8 cellular contexts compared by ENCODE assay signal in the genomic region with DNA sequence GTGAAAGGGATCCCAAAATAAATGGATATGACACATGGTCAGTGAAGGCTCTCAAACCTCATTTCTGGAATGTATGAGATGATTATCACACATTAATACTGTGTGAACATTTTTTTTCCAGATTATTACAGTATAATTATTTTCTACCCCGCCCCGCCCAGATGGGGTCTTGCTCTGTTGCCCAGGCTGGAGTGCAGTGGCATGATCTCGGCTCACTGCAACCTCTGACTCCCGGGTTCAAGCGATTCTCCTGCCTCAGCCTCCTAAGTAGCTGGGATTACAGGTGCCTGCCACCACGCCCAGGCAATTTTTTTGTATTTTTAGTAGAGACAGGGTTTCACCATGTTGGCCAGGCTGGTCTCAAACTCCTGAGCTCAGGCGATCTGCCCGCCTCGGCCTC. TPM values are rescaled to one million over a fixed set of nuclear protein-coding genes. Genes with fewer than 3 reads are reported as not detected.
DNase-seq lines count a peak whose midpoint lies in the region; ATAC-seq and TF ChIP-seq lines count a peak whose summit lies in the region.
"Not testable (repeated sequence)": the region's sequence is repeated elsewhere in the genome, so short reads cannot be mapped to it uniquely, and the experiment has no call there.

No MANE protein-coding gene starts in this region.

- peaks cover 33 to 55% of the 10 kb centered on the region in 2 donors for H3K36me3 Mint-ChIP-seq in CD4-positive, alpha-beta memory T cell
- H3K36me3 Mint-ChIP-seq in activated CD4-positive, alpha-beta T cell treated with anti-CD3 and anti-CD28 coated beads, Interleukin-2, amount 10 ng/mL, durations not matched to agents 24 days and 14 days (ENCODE audit: low read depth), result peaks cover 59% of the 10 kb centered on the region
- H3K36me3 Mint-ChIP-seq in activated naive CD4-positive, alpha-beta T cell treated with anti-CD3 and anti-CD28 coated beads, Interleukin-2, amount 10 ng/mL, durations not matched to agents 7 days and 5 days, result peaks cover 45% of the 10 kb centered on the region
- H3K36me3 Mint-ChIP-seq in naive B cell (peaks cover 9 to 11% of the 10 kb centered on the region in 2 donors), type B pancreatic cell (peaks cover 34% of the 10 kb centered on the region)

- H3K9me3 ChIP-seq in CD4-positive, alpha-beta memory T cell (ENCODE audit: control insufficient read depth in 1 of 2, low read length in 2 of 2); PC-9 (ENCODE audit: insufficient read depth, low read depth); psoas muscle: not testable (repeated sequence)

- 93 to 96% (median 94%) methylated on average over 9 of the region's 9 CpGs for WGBS in psoas muscle, 3 donors

- H3K4me2 ChIP-seq in PC-9, result peak overlapping the region; percentile 79; the same call in 1 of the 2 replicates

- H3K4me1 ChIP-seq in CD4-positive, alpha-beta memory T cell (ENCODE audit: insufficient read depth, low read length), result peaks cover 36% of the 10 kb centered on the region
- H3K4me1 ChIP-seq in PC-9 (replicated peaks; ENCODE audit: insufficient read depth) (peaks cover 26% of the 10 kb centered on the region), psoas muscle (peaks cover 25% of the 10 kb centered on the region)

- H3K4me3 Mint-ChIP-seq in CD4-positive, alpha-beta memory T cell, result peak overlapping the region in 4 of 8 donors; percentile 41 to 65 (median 48)
- peak overlapping the region; percentile 26 for H3K4me3 Mint-ChIP-seq in activated CD4-positive, alpha-beta T cell treated with anti-CD3 and anti-CD28 coated beads, Interleukin-2, amount 10 ng/mL, durations not matched to agents 24 days and 14 days
- peak overlapping the region; percentile 46 for H3K4me3 Mint-ChIP-seq in activated naive CD4-positive, alpha-beta T cell treated with anti-CD3 and anti-CD28 coated beads, Interleukin-2, amount 10 ng/mL, durations not matched to agents 7 days and 5 days
- H3K4me3 Mint-ChIP-seq in naive B cell, result peak overlapping the region in 6 of 8 donors; percentile 24 to 77 (median 56)
- H3K4me3 Mint-ChIP-seq in type B pancreatic cell, result peak overlapping the region; percentile 51

- not testable (repeated sequence) for H2AFZ ChIP-seq in PC-9

- POLR2A ChIA-PET in CD4-positive, alpha-beta memory T cell (lab: Charles Lee; ENCODE audit: partially characterized antibody), result interaction anchor here (4.3 to 14.9 kb wide), 3 partner anchors 12 to 120 kb away, joined by 34 to 219 read pairs (median 45); partner anchors contain the start of gene COG3
- POLR2A ChIA-PET in PC-9 (lab: Charles Lee; ENCODE audit: unreplicated experiment), result interaction anchor here (0.6 kb wide), 1 partner anchor 74 kb away, joined by 3 read pairs; no protein-coding TSS in a partner anchor

- CTCF ChIA-PET in CD4-positive, alpha-beta memory T cell (lab: Charles Lee; ENCODE audit: partially characterized antibody), result interaction anchor here (2.0 kb wide), 1 partner anchor 15 kb away, joined by 5 read pairs; no protein-coding TSS in a partner anchor
- CTCF ChIA-PET in PC-9 (lab: Charles Lee); activated naive CD4-positive, alpha-beta T cell treated with anti-CD3 and anti-CD28 coated beads, Interleukin-2, amount 10 ng/mL, durations not matched to agents 7 days and 5 days (lab: Charles Lee): not testable (repeated sequence)

- intact Hi-C loops in CD4-positive, alpha-beta memory T cell (cut with micrococcal nuclease), result loop anchor here (5.0 kb wide), 1 partner anchor 954 kb away; no protein-coding TSS in a partner anchor
- intact Hi-C loops in PC-9 (cut with micrococcal nuclease; ENCODE audit: unreplicated experiment); psoas muscle (cut with DNase I): not testable (repeated sequence)
- intact Hi-C loops in activated CD4-positive, alpha-beta T cell treated with anti-CD3 and anti-CD28 coated beads, Interleukin-2, amount 10 ng/mL, durations not matched to agents 24 days and 14 days (cut with micrococcal nuclease), result loop anchor here (5.0 to 10.0 kb wide), 2 partner anchors 839 to 1212 kb away; partner anchors contain the start of genes LCP1 and LRCH1

- H3K4me1 Mint-ChIP-seq in CD4-positive, alpha-beta memory T cell, result peaks cover 25 to 53% (median 36%) of the 10 kb centered on the region in 4 donors
- H3K4me1 Mint-ChIP-seq in activated CD4-positive, alpha-beta T cell treated with anti-CD3 and anti-CD28 coated beads, Interleukin-2, amount 10 ng/mL, durations not matched to agents 24 days and 14 days, result peaks cover 29% of the 10 kb centered on the region
- H3K4me1 Mint-ChIP-seq in activated naive CD4-positive, alpha-beta T cell treated with anti-CD3 and anti-CD28 coated beads, Interleukin-2, amount 10 ng/mL, durations not matched to agents 7 days and 5 days, result peaks cover 50% of the 10 kb centered on the region
- peaks cover 19 to 45% (median 42%) of the 10 kb centered on the region in 3 donors for H3K4me1 Mint-ChIP-seq in naive B cell
- peaks cover 22% of the 10 kb centered on the region for H3K4me1 Mint-ChIP-seq in type B pancreatic cell (ENCODE audit: unreplicated experiment)

- H3F3A ChIP-seq in PC-9 (ENCODE audit: insufficient read depth, low read depth), result peaks cover 48% of the 10 kb centered on the region

- BruUV-seq in PC-9 (replicated peaks; lab: Mats Ljungman, UMichigan), result not testable (repeated sequence)

- TF ChIP-seq CTCF in PC-9 (conservative IDR thresholded peaks at IDR 0.05); coronary artery (IDR thresholded peaks at IDR 0.05); psoas muscle (IDR thresholded peaks at IDR 0.05); type B pancreatic cell (conservative IDR thresholded peaks at IDR 0.05): not testable (repeated sequence)

- H3K9me2 ChIP-seq in PC-9 (ENCODE audit: insufficient read depth), result not testable (repeated sequence)

- not testable (repeated sequence) for H3K27me3 ChIP-seq in CD4-positive, alpha-beta memory T cell (ENCODE audit: insufficient read depth, low read length); PC-9 (ENCODE audit: insufficient read depth, low read depth); psoas muscle (ENCODE audit: insufficient read depth in 3 of 3, low read length in 2 of 3)

- not testable (repeated sequence) for DNase-seq in CD4-positive, alpha-beta memory T cell; PC-9; activated CD4-positive, alpha-beta T cell treated with anti-CD3 and anti-CD28 coated beads, Interleukin-2, amount 10 ng/mL, durations not matched to agents 24 days and 14 days; activated naive CD4-positive, alpha-beta T cell treated with anti-CD3 and anti-CD28 coated beads, Interleukin-2, amount 10 ng/mL, durations not matched to agents 7 days and 5 days; coronary artery (ENCODE audit: low spot score); naive B cell; psoas muscle; type B pancreatic cell (ENCODE audit: extremely low spot score, unreplicated experiment)

- H3K27ac ChIP-seq in CD4-positive, alpha-beta memory T cell (ENCODE audit: low read depth, low read length); PC-9: not testable (repeated sequence)
- H3K27ac ChIP-seq in coronary artery, result peak overlapping the region; percentile 99 to 100
- H3K27ac ChIP-seq in psoas muscle, result peak overlapping the region; percentile 98

- peak overlapping the region in 4 of 7 donors; percentile 35 to 100 (median 51) for H3K27ac Mint-ChIP-seq in CD4-positive, alpha-beta memory T cell
- H3K27ac Mint-ChIP-seq in activated CD4-positive, alpha-beta T cell treated with anti-CD3 and anti-CD28 coated beads, Interleukin-2, amount 10 ng/mL, durations not matched to agents 24 days and 14 days; activated naive CD4-positive, alpha-beta T cell treated with anti-CD3 and anti-CD28 coated beads, Interleukin-2, amount 10 ng/mL, durations not matched to agents 7 days and 5 days; type B pancreatic cell: not testable (repeated sequence)
- peak overlapping the region in 2 of 6 donors; percentile 4 to 85 for H3K27ac Mint-ChIP-seq in naive B cell

- H4K20me1 ChIP-seq in PC-9 (ENCODE audit: insufficient read depth), result peaks cover 23% of the 10 kb centered on the region

- not testable (repeated sequence) for H3K27me3 Mint-ChIP-seq in CD4-positive, alpha-beta memory T cell; activated CD4-positive, alpha-beta T cell treated with anti-CD3 and anti-CD28 coated beads, Interleukin-2, amount 10 ng/mL, durations not matched to agents 24 days and 14 days; activated naive CD4-positive, alpha-beta T cell treated with anti-CD3 and anti-CD28 coated beads, Interleukin-2, amount 10 ng/mL, durations not matched to agents 7 days and 5 days; naive B cell; type B pancreatic cell

- peaks cover 52% of the 10 kb centered on the region for H3K79me2 ChIP-seq in PC-9 (ENCODE audit: low read depth)

- not testable (repeated sequence) for H3K4me3 ChIP-seq in CD4-positive, alpha-beta memory T cell (ENCODE audit: low read length in 2 of 2); PC-9; coronary artery; psoas muscle

- H3K9me3 Mint-ChIP-seq in CD4-positive, alpha-beta memory T cell; activated CD4-positive, alpha-beta T cell treated with anti-CD3 and anti-CD28 coated beads, Interleukin-2, amount 10 ng/mL, durations not matched to agents 24 days and 14 days; activated naive CD4-positive, alpha-beta T cell treated with anti-CD3 and anti-CD28 coated beads, Interleukin-2, amount 10 ng/mL, durations not matched to agents 7 days and 5 days; naive B cell; type B pancreatic cell: not testable (repeated sequence)

- not testable (repeated sequence) for ATAC-seq in naive B cell (ENCODE audit: low read depth in 2 of 2); psoas muscle

- peaks cover 22% of the 10 kb centered on the region for H3K36me3 ChIP-seq in CD4-positive, alpha-beta memory T cell (ENCODE audit: insufficient read depth, low read length)
- peaks cover 25% of the 10 kb centered on the region for H3K36me3 ChIP-seq in PC-9 (ENCODE audit: low read depth)
- H3K36me3 ChIP-seq in psoas muscle (ENCODE audit: insufficient read depth in 1 of 2, low read depth in 1 of 2), result peaks cover 5 to 63% of the 10 kb centered on the region in 2 donors

RNA-seq across cellular contexts. Expression of gene TPT1, which starts 2.1 kb away (rescaled TPM):
- total RNA-seq in CD4-positive, alpha-beta memory T cell, result over 10,000 TPM; 10,578 to 11,080 TPM
- 1,000 to 10,000 TPM; 2,372 to 3,792 TPM for polyA plus RNA-seq in CD4-positive, alpha-beta memory T cell
- total RNA-seq in PC-9 (2021) (1,968 and 2,237 TPM in 2 replicates), psoas muscle (over 10,000 TPM in 3 of 4 donors, 1,000 to 10,000 TPM in 1; 7,807 to 12,417 (median 11,452) TPM), type B pancreatic cell (ENCODE audit: low replicate concordance) (3,472 and 4,120 TPM in 2 replicates)
- 2,188 and 2,224 TPM in 2 replicates for total RNA-seq in activated CD4-positive, alpha-beta T cell treated with anti-CD3 and anti-CD28 coated beads, Interleukin-2, amount 10 ng/mL, durations not matched to agents 24 days and 14 days
- polyA plus RNA-seq in naive B cell (ENCODE audit: low read depth in 6 of 6) (1,000 to 10,000 TPM; 1,189 to 2,468 (median 2,211) TPM), psoas muscle (over 10,000 TPM; 17,732 to 19,074 (median 18,570) TPM)
